Comparison of ENCODE assay signal across 1 cellular context in genomic region chr17:54945246-54945645, GRCh38.
TF ChIP-seq lines count a peak whose summit lies in the region.

No MANE protein-coding gene starts in this region.

TF ChIP-seq in WTC11, 78 proteins besides CTCF, POLR2A, EP300 and RAD21 (continued from another document):
- TF ChIP-seq CDX4 (CRISPR knock-in tag; IDR thresholded peaks at IDR 0.05; ENCODE audit: borderline replicate concordance) = no peak
- TF ChIP-seq ELF4 (CRISPR knock-in tag; IDR thresholded peaks at IDR 0.05; ENCODE audit: low read depth) = no peak
- TF ChIP-seq OVOL2 (CRISPR knock-in tag; IDR thresholded peaks at IDR 0.05; ENCODE audit: borderline replicate concordance) = no peak
- TF ChIP-seq ESRRA (CRISPR knock-in tag; IDR thresholded peaks at IDR 0.05; ENCODE audit: borderline replicate concordance) = no peak
- TF ChIP-seq ZNF423 (CRISPR knock-in tag; IDR thresholded peaks at IDR 0.05) = no peak
- TF ChIP-seq ZBTB21 (CRISPR knock-in tag; IDR thresholded peaks at IDR 0.05; ENCODE audit: borderline replicate concordance) = no peak
- no peak for TF ChIP-seq ZNF263 (CRISPR knock-in tag; IDR thresholded peaks at IDR 0.05; ENCODE audit: low read depth)
- no peak for TF ChIP-seq FOXJ3 (CRISPR knock-in tag; IDR thresholded peaks at IDR 0.05; ENCODE audit: borderline replicate concordance)
- no peak for TF ChIP-seq ZBTB43 (CRISPR knock-in tag; IDR thresholded peaks at IDR 0.05)
- TF ChIP-seq TEAD4 (CRISPR knock-in tag; IDR thresholded peaks at IDR 0.05) = no peak
- TF ChIP-seq, protein P1, sequence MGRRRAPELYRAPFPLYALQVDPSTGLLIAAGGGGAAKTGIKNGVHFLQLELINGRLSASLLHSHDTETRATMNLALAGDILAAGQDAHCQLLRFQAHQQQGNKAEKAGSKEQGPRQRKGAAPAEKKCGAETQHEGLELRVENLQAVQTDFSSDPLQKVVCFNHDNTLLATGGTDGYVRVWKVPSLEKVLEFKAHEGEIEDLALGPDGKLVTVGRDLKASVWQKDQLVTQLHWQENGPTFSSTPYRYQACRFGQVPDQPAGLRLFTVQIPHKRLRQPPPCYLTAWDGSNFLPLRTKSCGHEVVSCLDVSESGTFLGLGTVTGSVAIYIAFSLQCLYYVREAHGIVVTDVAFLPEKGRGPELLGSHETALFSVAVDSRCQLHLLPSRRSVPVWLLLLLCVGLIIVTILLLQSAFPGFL (CRISPR knock-in tag; IDR thresholded peaks at IDR 0.05; ENCODE audit: borderline replicate concordance) = no peak
- no peak for TF ChIP-seq ZNF121 (CRISPR knock-in tag; IDR thresholded peaks at IDR 0.05)
